16 cellular contexts compared by ENCODE assay signal in the genomic region with DNA sequence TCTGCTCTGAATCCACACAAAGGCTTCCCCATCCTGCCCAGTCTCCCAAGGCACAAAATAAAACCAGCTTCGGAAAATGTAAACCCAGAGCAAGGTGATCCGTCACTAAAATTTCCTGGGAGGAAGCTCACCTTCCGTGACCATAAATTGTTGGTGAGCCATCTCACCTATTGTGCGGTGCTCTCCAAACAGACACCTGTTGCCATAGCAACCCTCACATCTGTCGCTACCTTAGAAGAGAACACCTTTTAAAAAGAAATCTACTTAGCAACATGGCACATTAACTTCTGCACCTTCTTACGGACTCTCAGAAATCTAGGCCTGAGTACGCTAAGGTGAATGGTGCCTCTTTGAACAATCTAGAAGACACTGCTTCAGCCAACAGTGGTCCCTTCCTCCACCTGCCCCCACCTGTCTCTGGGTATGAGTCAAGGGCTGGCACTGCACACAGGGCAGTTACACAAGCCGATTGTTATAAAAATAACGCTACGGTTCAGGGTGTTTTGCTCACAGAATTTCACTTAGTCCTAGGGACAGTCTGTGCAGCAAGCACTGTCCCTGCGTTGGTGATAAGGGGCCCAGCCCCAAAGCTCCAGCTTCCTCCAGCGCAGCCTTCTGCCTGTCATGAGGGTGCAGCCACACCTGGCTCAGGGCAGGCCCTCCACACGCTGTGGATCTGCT.
DNase-seq lines count a peak whose midpoint lies in the region; ATAC-seq lines count a peak whose summit lies in the region.
"Had no signal": no experiment of that assay in that cellular context is flagged by ENCODE, and none has a peak within 500 bp of the region (broad histone marks: within the 10 kb centered on the region; RNA-seq: fewer than 3 reads in every experiment).

No MANE protein-coding gene starts in this region.

- H3K9me3 ChIP-seq in right cardiac atrium (ENCODE audit: control insufficient read depth, low read length): no peaks in the 10 kb centered on the region
- H3K9me3 ChIP-seq: pancreas, thoracic aorta had no signal

- H3K4me1 ChIP-seq in right cardiac atrium (ENCODE audit: control insufficient read depth, insufficient read depth, low read length): peaks cover 9% of the 10 kb centered on the region
- H3K4me1 ChIP-seq: pancreas had no signal

- ATAC-seq in right cardiac atrium (peak; percentile 79 to 84), HG03442 (IDR thresholded peaks at IDR 0.05; ENCODE audit: unreplicated experiment) (no peak), GM18870 (IDR thresholded peaks at IDR 0.05; ENCODE audit: unreplicated experiment) (no peak)
- ATAC-seq: HCT116 had no signal

- WGBS in right cardiac atrium: 82% methylated on average over 13 of the region's 13 CpGs

- DNase-seq in COLO668 (lab: John Stamatoyannopoulos, UW; ENCODE audit: unreplicated experiment) (peak; percentile 80), NCI-H146 (lab: John Stamatoyannopoulos, UW) (peak; percentile 95), NCI-H748 (lab: John Stamatoyannopoulos, UW; ENCODE audit: unreplicated experiment) (peak; percentile 98), right cardiac atrium (peak in 2 of 3 donors; percentile 53 to 74), midbrain (lab: John Stamatoyannopoulos, UW) (no peak), glomerular visceral epithelial cell (ENCODE audit: extremely low spot score) (no peak)
- DNase-seq: activated CD4-positive, alpha-beta T cell treated with anti-CD3 and anti-CD28 coated beads, Interleukin-2, amount 50 U/mL, for 4 hours; Karpas-422; mesendoderm; NCI-H446 treated with DMSO at 0.1 percent for 48 hours had no signal

- intact Hi-C loops in right cardiac atrium (cut with DNase I): no loop called here

- H3K4me3 ChIP-seq in right cardiac atrium (ENCODE audit: low read length): no peak overlapping the region
- H3K4me3 ChIP-seq: pancreas, thoracic aorta had no signal

- peak overlapping the region; percentile 43 for H3K27ac ChIP-seq in right cardiac atrium (ENCODE audit: low read length)
- H3K27ac ChIP-seq: HL-60, pancreas, thoracic aorta had no signal

- H3K27me3 ChIP-seq in right cardiac atrium (ENCODE audit: control insufficient read depth, insufficient read depth): no peaks in the 10 kb centered on the region
- H3K27me3 ChIP-seq: pancreas had no signal

Comparison
In these comparisons a context has a peak if more than half of its experiments do, and no peak if none do; other contexts are left out.
1. DNase-seq: peak in COLO668 (single experiment), NCI-H146 (single experiment), NCI-H748 (single experiment) and right cardiac atrium (2 of 3); none in midbrain (single experiment) and glomerular visceral epithelial cell (single experiment).
2. ATAC-seq: peak in right cardiac atrium (2 of 2); none in HG03442 (single experiment) and GM18870 (single experiment).